ENCODE assay signal across 8 cellular contexts in genomic region chr16:740764-741505, GRCh38. TPM values are rescaled to one million over a fixed set of nuclear protein-coding genes. Genes with fewer than 3 reads are reported as not detected.
A peak's percentile ranks its signal among the peaks of the same experiment; 100 is the strongest.
DNase-seq lines count a peak whose midpoint lies in the region; ATAC-seq and TF ChIP-seq lines count a peak whose summit lies in the region.

TSS of gene CIAO3 (minus strand) at chr16:740997. CDS start at chr16:740985, 12 bp downstream.

- intact Hi-C loops in CD8-positive, alpha-beta T cell (cut with DNase I, micrococcal nuclease): loop anchor here (1.0 to 5.0 kb wide), 10 partner anchors 13 to 349 kb away; partner anchors contain the start of genes CHTF18 (in 2 of the 2), RPUSD1 (in 2 of the 2), ANTKMT (in 1 of the 2) and CAPN15 (in 1 of the 2)

- H3K36me3 Mint-ChIP-seq in CD8-positive, alpha-beta T cell: peaks cover 22% of the 10 kb centered on the region
- H3K36me3 Mint-ChIP-seq in endothelial cell (ENCODE audit: low read depth, unreplicated experiment): peaks cover 3% of the 10 kb centered on the region

- peak within 1 kb of the TSS; percentile 82 for H3K4me3 Mint-ChIP-seq in CD8-positive, alpha-beta T cell
- H3K4me3 Mint-ChIP-seq in endothelial cell (ENCODE audit: unreplicated experiment): peak within 1 kb of the TSS; percentile 88

- peak; percentile 80 to 98 (median 93) for DNase-seq in CD8-positive, alpha-beta T cell
- DNase-seq in HS-27A (ENCODE audit: low read depth) (peak; percentile 58), NT2/D1 (ENCODE audit: low read depth, low spot score) (peak; percentile 90), endothelial cell (ENCODE audit: low spot score) (peak; percentile 96), middle frontal gyrus (ENCODE audit: extremely low spot score, low spot score) (peak; percentile 84)
- DNase-seq in activated CD8-positive, alpha-beta memory T cell treated with anti-CD3 and anti-CD28 coated beads, Interleukin-2, amount 50 U/mL, for 24 hours (ENCODE audit: extremely low read depth): peak; percentile 84
- peak; percentile 87 to 90 for DNase-seq in stimulated activated CD8-positive, alpha-beta memory T cell treated with anti-CD3 and anti-CD28 coated beads, Interleukin-2, amount 100 ng/mL, for 48 hours (ENCODE audit: low read depth in 2 of 2)

- H3K9me3 ChIP-seq in CD8-positive, alpha-beta T cell (ENCODE audit: low read length): no peaks in the 10 kb centered on the region
- H3K9me3 ChIP-seq in NT2/D1 (ENCODE audit: insufficient read depth, low read length): no peaks in the 10 kb centered on the region

- H3K27me3 Mint-ChIP-seq in CD8-positive, alpha-beta T cell (ENCODE audit: low read depth): no peaks in the 10 kb centered on the region
- peaks cover 3% of the 10 kb centered on the region for H3K27me3 Mint-ChIP-seq in endothelial cell (ENCODE audit: unreplicated experiment)

- H3K4me1 Mint-ChIP-seq in CD8-positive, alpha-beta T cell (ENCODE audit: low read depth): peaks cover 8% of the 10 kb centered on the region
- H3K4me1 Mint-ChIP-seq in endothelial cell (ENCODE audit: unreplicated experiment): peaks cover 23% of the 10 kb centered on the region

- POLR2A ChIA-PET in CD8-positive, alpha-beta T cell (lab: Charles Lee): interaction anchor here (0.7 to 1.8 kb wide), 10 partner anchors 12 to 105 kb away, joined by 3 to 6 read pairs (median 3); partner anchors contain the start of genes ANTKMT, CCDC78, HAGHL and METRN

- peaks cover 12% of the 10 kb centered on the region for H3K36me3 ChIP-seq in CD8-positive, alpha-beta T cell (ENCODE audit: insufficient read depth, low read length)
- peaks cover 29% of the 10 kb centered on the region for H3K36me3 ChIP-seq in NT2/D1 (ENCODE audit: insufficient read depth, insufficient read length, low read length)

- peak within 1 kb of the TSS; percentile 57 for H3K27ac Mint-ChIP-seq in CD8-positive, alpha-beta T cell
- H3K27ac Mint-ChIP-seq in endothelial cell (ENCODE audit: unreplicated experiment): peak within 1 kb of the TSS; percentile 74

- no peaks in the 10 kb centered on the region for H3K27me3 ChIP-seq in CD8-positive, alpha-beta T cell (ENCODE audit: insufficient read depth, low read length)
- no peaks in the 10 kb centered on the region for H3K27me3 ChIP-seq in NT2/D1 (ENCODE audit: insufficient read depth, insufficient read length)

- H3K4me1 ChIP-seq in CD8-positive, alpha-beta T cell (ENCODE audit: insufficient read depth, low read length): peaks cover 9% of the 10 kb centered on the region
- H3K4me1 ChIP-seq in NT2/D1 (ENCODE audit: insufficient read depth, insufficient read length): peaks cover 2% of the 10 kb centered on the region

- peak within 1 kb of the TSS; percentile 90 for H3K4me3 ChIP-seq in CD8-positive, alpha-beta T cell (ENCODE audit: low read depth, low read length)
- peak within 1 kb of the TSS; percentile 87 for H3K4me3 ChIP-seq in NT2/D1 (ENCODE audit: insufficient read length, low read depth)

- CTCF ChIA-PET in CD8-positive, alpha-beta T cell (lab: Charles Lee): interaction anchor here (0.9 to 16.2 kb wide), 12 partner anchors 9 to 50 kb away, joined by 3 to 353 read pairs (median 6); partner anchors contain the start of genes ANTKMT, CCDC78 and METRN

- H3K27ac ChIP-seq in CD8-positive, alpha-beta T cell (ENCODE audit: low read depth, low read length): peak within 1 kb of the TSS; percentile 74

- TF ChIP-seq CTCF in CD8-positive, alpha-beta T cell (IDR thresholded peaks at IDR 0.05): peak; percentile 93
- peak; percentile 97 for TF ChIP-seq CTCF in endothelial cell (IDR thresholded peaks at IDR 0.05; ENCODE audit: unreplicated experiment)

- peak within 1 kb of the TSS; percentile 97 for H3K9ac ChIP-seq in NT2/D1 (ENCODE audit: insufficient read length, low read depth)

- ATAC-seq in CD8-positive, alpha-beta T cell: peak; percentile 96
- peak; percentile 63 for ATAC-seq in GM19455 (IDR thresholded peaks at IDR 0.05; ENCODE audit: unreplicated experiment)

- no peaks in the 10 kb centered on the region for H3K9me3 Mint-ChIP-seq in CD8-positive, alpha-beta T cell
- H3K9me3 Mint-ChIP-seq in endothelial cell (ENCODE audit: unreplicated experiment): no peaks in the 10 kb centered on the region

RNA-seq across cellular contexts. Expression of gene CIAO3, which starts in this region (rescaled TPM):
- 10 to 100 TPM; 25.7 to 30.0 TPM for total RNA-seq in CD8-positive, alpha-beta T cell
- 51.0 TPM for total RNA-seq in endothelial cell (ENCODE audit: unreplicated experiment)

Comparison
In these comparisons a context has a peak if more than half of its experiments do, and no peak if none do; other contexts are left out.
1. Peak in every context shown above with its lines: DNase-seq, ATAC-seq, H3K4me3 ChIP-seq and H3K27ac ChIP-seq.